ENCODE assay signal across 22 cellular contexts in genomic region chr2:204825054-204825453, GRCh38.
A peak's percentile ranks its signal among the peaks of the same experiment; 100 is the strongest.
DNase-seq lines count a peak whose midpoint lies in the region; ATAC-seq, FAIRE-seq and TF ChIP-seq lines count a peak whose summit lies in the region.
"Had no signal": no experiment of that assay in that cellular context is flagged by ENCODE, and none has a peak within 500 bp of the region (broad histone marks: within the 10 kb centered on the region; RNA-seq: fewer than 3 reads in every experiment).

No MANE protein-coding gene starts in this region.

- no peak for FAIRE-seq in GM12892 (lab: Jason Lieb, UNC)
- FAIRE-seq: endometrium, frontal cortex had no signal

- H3K9ac ChIP-seq in HUES48 (ENCODE audit: low read depth, low read length) = no peak overlapping the region

- H3K27ac ChIP-seq in HUES48 (ENCODE audit: low read depth, low read length) (peak overlapping the region; percentile 39), SJSA1 (0 out of 2 replicates have a peak overlapping the region, but pooled peaks have one; percentile 17)
- H3K27ac ChIP-seq: HL-60, upper lobe of right lung, VCaP had no signal

- H3K27me3 ChIP-seq in HUES48 (ENCODE audit: control insufficient read depth, insufficient read depth, low read length) (no peaks in the 10 kb centered on the region), SJSA1 (replicated peaks) (no peaks in the 10 kb centered on the region)
- H3K27me3 ChIP-seq: upper lobe of right lung had no signal

- DNase-seq in A172 (ENCODE audit: low spot score) (peak; percentile 64), SJSA1 (ENCODE audit: low read depth in 1 of 2, low spot score in 2 of 2) (peak; percentile 45 to 61), hepatic stellate cell (ENCODE audit: low spot score) (peak; percentile 13), T-helper 1 cell (no peak), GM12892 (ENCODE audit: insufficient read length) (no peak)
- no peak for DNase-seq in activated CD4-positive, alpha-beta T cell treated with anti-CD3 and anti-CD28 coated beads, Interleukin-2, amount 50 U/mL, for 48 hours
- DNase-seq: 8988T; activated CD8-positive, alpha-beta T cell treated with anti-CD3 and anti-CD28 coated beads, Interleukin-2, amount 10 ng/mL, durations not matched to agents 7 days and 5 days; amygdala; CD8-positive, alpha-beta T cell; mammary epithelial cell; NCI-H1436; NCI-H510A; stimulated activated naive CD8-positive, alpha-beta T cell treated with anti-CD3 and anti-CD28 coated beads, Interleukin-15, Interleukin-2, amounts not matched to agents 100 U/mL and 50 U/mL, for 24 hours; SW 1271; upper lobe of right lung had no signal

- ATAC-seq in GM19328 (IDR thresholded peaks at IDR 0.05; ENCODE audit: unreplicated experiment) = no peak
- ATAC-seq: activated CD8-positive, alpha-beta T cell treated with anti-CD3 and anti-CD28 coated beads, Interleukin-2, amount 10 ng/mL, durations not matched to agents 7 days and 5 days; CD8-positive, alpha-beta T cell; stimulated activated naive CD8-positive, alpha-beta T cell treated with anti-CD3 and anti-CD28 coated beads, Interleukin-15, Interleukin-2, amounts not matched to agents 100 U/mL and 50 U/mL, for 24 hours; upper lobe of right lung had no signal

- H3K4me1 ChIP-seq in HUES48 (ENCODE audit: control insufficient read depth, insufficient read depth, low read length) = peaks cover 10% of the 10 kb centered on the region
- H3K4me1 ChIP-seq in SJSA1 (replicated peaks) = peaks cover 15% of the 10 kb centered on the region
- H3K4me1 ChIP-seq: upper lobe of right lung had no signal

- H3K36me3 ChIP-seq in HUES48 (ENCODE audit: control insufficient read depth, insufficient read depth, low read length) (no peaks in the 10 kb centered on the region), SJSA1 (no peaks in the 10 kb centered on the region)
- H3K36me3 ChIP-seq: upper lobe of right lung had no signal

- H3K9me3 ChIP-seq in HUES48 (ENCODE audit: control insufficient read depth, insufficient read depth, low read length) (no peaks in the 10 kb centered on the region), SJSA1 (replicated peaks) (no peaks in the 10 kb centered on the region; the same call in 1 of the 2 replicates)
- H3K9me3 ChIP-seq: upper lobe of right lung had no signal

- H3K4me3 ChIP-seq in HUES48 (ENCODE audit: low read depth, low read length) (no peak overlapping the region), SJSA1 (no peak overlapping the region)
- H3K4me3 ChIP-seq: upper lobe of right lung had no signal

- TF ChIP-seq POLR2A in GM12892 (IDR thresholded peaks at IDR 0.05; ENCODE audit: low read depth, low read length) = no peak

Comparison
In these comparisons a context has a peak if more than half of its experiments do, and no peak if none do; other contexts are left out.
1. DNase-seq: peak in A172 (single experiment), SJSA1 (2 of 2) and hepatic stellate cell (single experiment); none in activated CD4-positive, alpha-beta T cell treated with anti-CD3 and anti-CD28 coated beads, Interleukin-2, amount 50 U/mL, for 48 hours (0 of 2), T-helper 1 cell (0 of 5) and GM12892 (single experiment).